Comparison of ENCODE assay signal across 14 cellular contexts in genomic region chr22:22914726-22915669, GRCh38. TPM values are rescaled to one million over a fixed set of nuclear protein-coding genes. Genes with fewer than 3 reads are reported as not detected.
"Had no signal": no experiment of that assay in that cellular context is flagged by ENCODE, and none has a peak within 500 bp of the region (broad histone marks: within the 10 kb centered on the region; RNA-seq: fewer than 3 reads in every experiment).

No MANE protein-coding gene starts in this region.

- H3K4me3 ChIP-seq: right atrium auricular region had no signal

- H3K9me3 ChIP-seq: right atrium auricular region had no signal

- H3K36me3 ChIP-seq: right atrium auricular region had no signal

- H3K27me3 ChIP-seq: right atrium auricular region had no signal

- H3K4me1 ChIP-seq: right atrium auricular region had no signal

- H3K27ac ChIP-seq: right atrium auricular region had no signal

- DNase-seq: activated CD4-positive, alpha-beta T cell treated with anti-CD3 and anti-CD28 coated beads, Interleukin-2, amount 50 U/mL, for 1 hour; activated CD4-positive, CD25-positive, alpha-beta regulatory T cell; activated effector memory CD4-positive, alpha-beta T cell treated with Interleukin-2 at 50 U/mL for 16 hours; cerebellar nuclear complex; hippocampal formation; kidney glomerular epithelial cell; midbrain; small intestine; trophoblast cell had no signal

- ATAC-seq: stimulated activated effector memory CD8-positive, alpha-beta T cell treated with anti-CD3 and anti-CD28 coated beads, Interleukin-12 subunit alpha, Interleukin-12 subunit beta, amount 100 ng/mL, for 72 hours had no signal

- FAIRE-seq: small intestine had no signal

RNA-seq across cellular contexts. Expression of gene IGLL5, which starts 27.4 kb away (rescaled TPM):
- total RNA-seq: dermis microvascular lymphatic vessel endothelial cell, glomerular endothelial cell, lower leg skin had no signal
